Comparison of ENCODE assay signal across 8 cellular contexts in genomic region chr1:201709564-201710295, GRCh38.
DNase-seq lines count a peak whose midpoint lies in the region; ATAC-seq and TF ChIP-seq lines count a peak whose summit lies in the region.

No MANE protein-coding gene starts in this region.

- H3K27me3 Mint-ChIP-seq in neural crest cell (ENCODE audit: low read depth) = no peaks in the 10 kb centered on the region

- H3K27me3 ChIP-seq in NT2/D1 (ENCODE audit: insufficient read depth, insufficient read length) = no peaks in the 10 kb centered on the region

- H3K36me3 Mint-ChIP-seq in neural crest cell (ENCODE audit: low read depth) = no peaks in the 10 kb centered on the region

- H3K9me3 ChIP-seq in NT2/D1 (ENCODE audit: insufficient read depth, low read length) = no peaks in the 10 kb centered on the region

- H3K4me1 Mint-ChIP-seq in neural crest cell = peaks cover 29% of the 10 kb centered on the region

- no peak overlapping the region for H3K27ac Mint-ChIP-seq in neural crest cell (ENCODE audit: unreplicated experiment)

- H3K4me3 ChIP-seq in NT2/D1 (ENCODE audit: insufficient read length, low read depth) = no peak overlapping the region

- peak; percentile 88 for TF ChIP-seq CTCF in neural crest cell (conservative IDR thresholded peaks at IDR 0.05)

- H3K4me3 Mint-ChIP-seq in neural crest cell = no peak overlapping the region

- peak; percentile 88 for ATAC-seq in HG02678 (IDR thresholded peaks at IDR 0.05; ENCODE audit: unreplicated experiment)

- H3K9ac ChIP-seq in NT2/D1 (ENCODE audit: insufficient read length, low read depth) = no peak overlapping the region

- H3K36me3 ChIP-seq in NT2/D1 (ENCODE audit: insufficient read depth, insufficient read length, low read length) = no peaks in the 10 kb centered on the region

- DNase-seq in NCI-H2171 treated with DMSO at 0.1 percent for 48 hours (lab: John Stamatoyannopoulos, UW) (peak; percentile 20), NCI-H2171 (lab: John Stamatoyannopoulos, UW) (no peak), NT2/D1 (ENCODE audit: low read depth, low spot score) (peak; percentile 68), activated T-cell treated with anti-CD3 and anti-CD28 coated beads for 24 hours (ENCODE audit: low read depth) (peak; percentile 48), fibroblast of gingiva (ENCODE audit: low read depth) (peak; percentile 45), neural crest cell (ENCODE audit: low read depth, low spot score) (peak; percentile 76), superior temporal gyrus (ENCODE audit: extremely low spot score) (peak; percentile 89)

- no peaks in the 10 kb centered on the region for H3K9me3 Mint-ChIP-seq in neural crest cell

- H3K4me1 ChIP-seq in NT2/D1 (ENCODE audit: insufficient read depth, insufficient read length) = peaks cover 22% of the 10 kb centered on the region
